In the genomic region with DNA sequence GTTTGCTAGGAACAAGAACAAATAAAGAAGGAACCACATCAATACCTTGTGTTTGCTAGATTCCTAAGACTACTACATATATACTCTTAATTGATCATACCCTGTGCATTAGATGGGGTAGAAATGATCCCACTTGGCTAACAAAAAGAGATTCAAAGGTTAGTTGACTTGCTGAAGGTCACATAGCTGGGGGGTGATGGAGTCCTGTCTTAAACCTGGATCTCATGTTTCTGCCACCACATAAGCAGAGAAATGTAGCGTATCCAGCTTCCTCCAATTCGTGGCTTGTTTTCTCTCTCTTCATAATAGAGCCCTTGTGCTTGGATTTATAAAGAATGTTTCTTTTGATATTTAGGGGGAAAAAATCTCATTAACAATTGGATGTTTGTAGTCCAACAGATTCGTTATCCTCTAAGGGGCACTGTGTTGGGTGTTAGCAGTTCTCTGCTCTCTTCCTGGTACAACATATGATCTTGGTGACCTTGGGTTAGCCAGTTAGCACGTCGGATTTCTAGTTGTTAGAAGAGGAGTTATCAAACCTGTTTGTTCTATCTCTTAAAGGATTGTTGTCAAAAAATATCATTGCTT, we compare ENCODE assay signal across 1 cellular context.
TF ChIP-seq lines count a peak whose summit lies in the region.

No MANE protein-coding gene starts in this region.

TF ChIP-seq in WTC11, 78 proteins besides CTCF, POLR2A, EP300 and RAD21 (continued from another document):
- TF ChIP-seq, protein P1, sequence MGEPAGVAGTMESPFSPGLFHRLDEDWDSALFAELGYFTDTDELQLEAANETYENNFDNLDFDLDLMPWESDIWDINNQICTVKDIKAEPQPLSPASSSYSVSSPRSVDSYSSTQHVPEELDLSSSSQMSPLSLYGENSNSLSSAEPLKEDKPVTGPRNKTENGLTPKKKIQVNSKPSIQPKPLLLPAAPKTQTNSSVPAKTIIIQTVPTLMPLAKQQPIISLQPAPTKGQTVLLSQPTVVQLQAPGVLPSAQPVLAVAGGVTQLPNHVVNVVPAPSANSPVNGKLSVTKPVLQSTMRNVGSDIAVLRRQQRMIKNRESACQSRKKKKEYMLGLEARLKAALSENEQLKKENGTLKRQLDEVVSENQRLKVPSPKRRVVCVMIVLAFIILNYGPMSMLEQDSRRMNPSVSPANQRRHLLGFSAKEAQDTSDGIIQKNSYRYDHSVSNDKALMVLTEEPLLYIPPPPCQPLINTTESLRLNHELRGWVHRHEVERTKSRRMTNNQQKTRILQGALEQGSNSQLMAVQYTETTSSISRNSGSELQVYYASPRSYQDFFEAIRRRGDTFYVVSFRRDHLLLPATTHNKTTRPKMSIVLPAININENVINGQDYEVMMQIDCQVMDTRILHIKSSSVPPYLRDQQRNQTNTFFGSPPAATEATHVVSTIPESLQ (CRISPR knock-in tag; IDR thresholded peaks at IDR 0.05) = no peak
- TF ChIP-seq EMX1 (CRISPR knock-in tag; IDR thresholded peaks at IDR 0.05) = no peak
- TF ChIP-seq, protein P2, sequence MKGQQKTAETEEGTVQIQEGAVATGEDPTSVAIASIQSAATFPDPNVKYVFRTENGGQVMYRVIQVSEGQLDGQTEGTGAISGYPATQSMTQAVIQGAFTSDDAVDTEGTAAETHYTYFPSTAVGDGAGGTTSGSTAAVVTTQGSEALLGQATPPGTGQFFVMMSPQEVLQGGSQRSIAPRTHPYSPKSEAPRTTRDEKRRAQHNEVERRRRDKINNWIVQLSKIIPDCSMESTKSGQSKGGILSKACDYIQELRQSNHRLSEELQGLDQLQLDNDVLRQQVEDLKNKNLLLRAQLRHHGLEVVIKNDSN (CRISPR knock-in tag; IDR thresholded peaks at IDR 0.05) = no peak
